ENCODE assay signal across 12 cellular contexts in the genomic region with DNA sequence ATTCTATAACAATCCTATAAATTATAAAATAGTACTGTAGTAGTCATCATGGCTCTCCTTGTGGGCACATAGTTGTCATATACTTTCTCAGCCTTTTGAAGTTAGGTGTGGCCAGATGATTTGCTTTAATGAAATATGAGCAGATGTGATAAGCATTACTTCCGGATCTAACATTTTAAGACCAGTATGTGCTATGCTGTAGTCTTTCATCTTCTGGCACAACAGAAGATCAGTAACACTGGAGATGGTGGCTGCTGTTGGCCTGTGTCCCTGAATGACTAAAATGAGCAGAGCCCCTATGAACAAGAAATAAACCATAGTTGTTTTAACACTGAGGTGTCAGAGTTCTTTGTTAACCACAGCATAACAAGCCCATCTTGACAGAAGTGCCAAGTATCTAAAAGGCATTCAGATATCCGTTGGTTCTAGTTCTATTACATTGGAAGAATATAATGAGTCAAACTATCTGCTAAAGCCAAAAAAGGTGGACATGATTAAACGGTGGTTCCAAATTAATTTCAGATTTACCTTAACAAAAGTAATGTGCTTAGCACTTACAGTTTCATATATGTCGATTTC. TPM values are rescaled to one million over a fixed set of nuclear protein-coding genes. Genes with fewer than 3 reads are reported as not detected.
DNase-seq lines count a peak whose midpoint lies in the region; ATAC-seq and TF ChIP-seq lines count a peak whose summit lies in the region.
"Had no signal": no experiment of that assay in that cellular context is flagged by ENCODE, and none has a peak within 500 bp of the region (broad histone marks: within the 10 kb centered on the region; RNA-seq: fewer than 3 reads in every experiment).

No MANE protein-coding gene starts in this region.

- peaks cover 0 to 2% (median 0%) of the 10 kb centered on the region in 9 donors for H3K36me3 ChIP-seq in heart right ventricle
- H3K36me3 ChIP-seq: gastroesophageal sphincter had no signal

- H3K4me1 ChIP-seq in heart right ventricle, result peaks cover 5 to 94% (median 77%) of the 10 kb centered on the region in 9 donors

- no peaks in the 10 kb centered on the region for H3K9me3 Mint-ChIP-seq in stimulated activated naive CD8-positive, alpha-beta T cell treated with anti-CD3 and anti-CD28 coated beads, Interleukin-15, amount 100 ng/mL, for 72 hours

- peak in 1 of 8 donors; percentile 41 for ATAC-seq in heart right ventricle
- ATAC-seq in stimulated activated naive CD8-positive, alpha-beta T cell treated with anti-CD3 and anti-CD28 coated beads, Interleukin-15, amount 100 ng/mL, for 72 hours, result peak; percentile 83
- no peak for ATAC-seq in GM21526 (IDR thresholded peaks at IDR 0.05; ENCODE audit: low FRiP score, unreplicated experiment)
- ATAC-seq in HG03135 (IDR thresholded peaks at IDR 0.05; ENCODE audit: unreplicated experiment), result no peak
- ATAC-seq: gastroesophageal sphincter, PC-3 had no signal

- DNase-seq in heart right ventricle (no peak), cardiac septum (ENCODE audit: low spot score) (no peak), SW480 (ENCODE audit: low spot score) (peak; percentile 64), dermis blood vessel endothelial cell (peak; percentile 6), NCI-H1930 (lab: John Stamatoyannopoulos, UW) (no peak)
- peak in 1 of 2 donors; percentile 45 for DNase-seq in stimulated activated naive CD8-positive, alpha-beta T cell treated with anti-CD3 and anti-CD28 coated beads, Interleukin-15, amount 100 ng/mL, for 72 hours
- DNase-seq: PC-3; stimulated activated CD4-positive, alpha-beta T cell treated with anti-CD3 and anti-CD28 coated beads, Interleukin-12 subunit alpha, Interleukin-12 subunit beta, amount 100 ng/mL, for 4 hours had no signal

- no peaks in the 10 kb centered on the region for H3K9me3 ChIP-seq in heart right ventricle
- H3K9me3 ChIP-seq: gastroesophageal sphincter had no signal

- H3K27me3 Mint-ChIP-seq in stimulated activated naive CD8-positive, alpha-beta T cell treated with anti-CD3 and anti-CD28 coated beads, Interleukin-15, amount 100 ng/mL, for 72 hours, result no peaks in the 10 kb centered on the region

- 16 to 29% methylated on average over 4 of the region's 4 CpGs for WGBS in heart right ventricle, 2 donors

- H3K27ac Mint-ChIP-seq in stimulated activated naive CD8-positive, alpha-beta T cell treated with anti-CD3 and anti-CD28 coated beads, Interleukin-15, amount 100 ng/mL, for 72 hours, result no peak overlapping the region

- H3K27me3 ChIP-seq in heart right ventricle, result no peaks in the 10 kb centered on the region
- H3K27me3 ChIP-seq: gastroesophageal sphincter had no signal

- intact Hi-C loops in heart right ventricle (cut with DNase I), result loop anchor here in 4 of 10 donors (10.0 kb wide), 4 partner anchors 56 to 226 kb away; partner anchors contain the start of genes SMAD4 (in 2 of the 4) and ELAC1 (in 1 of the 4)
- intact Hi-C loops in cardiac septum (cut with DNase I), result no loop called here

- peak overlapping the region in 6 of 10 donors; percentile 18 to 98 (median 70) for H3K27ac ChIP-seq in heart right ventricle
- H3K27ac ChIP-seq: C4-2B had no signal

- H3K4me3 Mint-ChIP-seq in stimulated activated naive CD8-positive, alpha-beta T cell treated with anti-CD3 and anti-CD28 coated beads, Interleukin-15, amount 100 ng/mL, for 72 hours, result peak overlapping the region; percentile 18 to 62

- H3K4me1 Mint-ChIP-seq in stimulated activated naive CD8-positive, alpha-beta T cell treated with anti-CD3 and anti-CD28 coated beads, Interleukin-15, amount 100 ng/mL, for 72 hours, result peaks cover 70% of the 10 kb centered on the region

- H3K4me3 ChIP-seq in heart right ventricle, result peak overlapping the region in 1 of 10 donors; percentile 5
- H3K4me3 ChIP-seq: gastroesophageal sphincter had no signal

- TF ChIP-seq CTCF in heart right ventricle (IDR thresholded peaks at IDR 0.05), result no peak

RNA-seq across cellular contexts. Expression of gene MEX3C, which starts 6.3 kb away (rescaled TPM):
- total RNA-seq in heart right ventricle (10 to 100 TPM; 17.2 to 24.2 (median 20.1) TPM), cardiac septum (21.6 TPM), dermis blood vessel endothelial cell (41.5 and 42.5 TPM in 2 replicates)
- polyA plus RNA-seq in heart right ventricle, result 1 to 10 TPM; 6.8 to 7.2 TPM

Comparison
In these comparisons a context has a peak if more than half of its experiments do, and no peak if none do; other contexts are left out.
1. DNase-seq: peak in SW480 (single experiment) and dermis blood vessel endothelial cell (single experiment); none in heart right ventricle (0 of 2), cardiac septum (single experiment) and NCI-H1930 (0 of 2).